ENCODE assay signal across 8 cellular contexts in the genomic region with DNA sequence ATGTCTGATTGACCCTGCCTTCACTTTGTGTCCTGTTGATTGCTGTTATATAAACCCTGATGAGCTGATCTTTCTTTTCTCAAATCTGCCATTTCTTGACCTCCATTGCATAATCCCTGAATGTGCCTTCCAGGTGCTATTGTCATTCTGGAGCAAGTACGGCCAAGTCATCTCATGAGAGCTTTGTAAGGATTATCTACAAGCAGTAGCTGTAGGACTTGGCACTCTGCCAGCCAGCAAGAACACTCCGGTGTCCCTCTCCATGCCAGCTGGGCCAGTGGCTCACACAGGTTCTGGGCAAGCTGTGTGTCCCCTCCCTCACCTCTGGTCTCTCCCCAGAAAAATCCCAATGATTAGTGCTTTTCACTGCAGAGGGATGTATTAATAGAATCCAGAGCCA.
DNase-seq lines count a peak whose midpoint lies in the region; ATAC-seq and TF ChIP-seq lines count a peak whose summit lies in the region.

No MANE protein-coding gene starts in this region.

- no peak overlapping the region for H2AK5ac ChIP-seq in H9 (ENCODE audit: insufficient read length, low read length)

- TF ChIP-seq CTCF in CD4-positive, alpha-beta T cell (IDR thresholded peaks at IDR 0.05): no peak
- TF ChIP-seq CTCF in H9 (conservative IDR thresholded peaks at IDR 0.05) (no peak), GM20000 (IDR thresholded peaks at IDR 0.05; ENCODE audit: extremely low read depth, missing control alignments) (no peak)

- no peak overlapping the region for H3K4me3 Mint-ChIP-seq in CD4-positive, alpha-beta T cell
- H3K4me3 Mint-ChIP-seq in H9: no peak overlapping the region
- no peak overlapping the region for H3K4me3 Mint-ChIP-seq in activated T-helper 17 cell treated with anti-CD3 and anti-CD28 coated beads, Interleukin-2, amount 50 U/mL, for 72 hours

- H3K27me3 ChIP-seq in CD4-positive, alpha-beta T cell (ENCODE audit: control insufficient read depth, insufficient read depth, low read length): no peaks in the 10 kb centered on the region
- H3K27me3 ChIP-seq in H9 (ENCODE audit: insufficient read depth, low read length): no peaks in the 10 kb centered on the region; the same call in 1 of the 2 replicates

- no peak overlapping the region for H2BK12ac ChIP-seq in H9 (ENCODE audit: insufficient read length, low read depth, low read length)

- CTCF ChIA-PET in CD4-positive, alpha-beta T cell (lab: Charles Lee): no interaction called here

- no peak overlapping the region for H3K4me2 ChIP-seq in H9 (ENCODE audit: insufficient read depth, insufficient read length, low read length)

- no peak overlapping the region for H2BK5ac ChIP-seq in H9 (ENCODE audit: insufficient read length, low read length)

- H3K27ac Mint-ChIP-seq in CD4-positive, alpha-beta T cell: peak overlapping the region; percentile 61
- peak overlapping the region in 2 of 3 experiments; percentile 10 to 84; a peak in 2 of 7 replicates for H3K27ac Mint-ChIP-seq in H9
- H3K27ac Mint-ChIP-seq in activated T-helper 17 cell treated with anti-CD3 and anti-CD28 coated beads, Interleukin-2, amount 50 U/mL, for 72 hours: peak overlapping the region; percentile 91

- no peak overlapping the region for H3K18ac ChIP-seq in H9 (ENCODE audit: insufficient read length, low read depth, low read length)

- no peak overlapping the region for H3K9ac ChIP-seq in H9 (ENCODE audit: extremely low read depth, insufficient read length, low read length)

- H3K4me1 ChIP-seq in H9 (ENCODE audit: insufficient read depth, low read length): peaks cover 5% of the 10 kb centered on the region; the same call in 1 of the 2 replicates

- no peak overlapping the region for H4K5ac ChIP-seq in H9 (ENCODE audit: insufficient read length, low read depth, low read length)

- no peak overlapping the region for H3K14ac ChIP-seq in H9 (ENCODE audit: insufficient read depth, low read length)

- no peak for DNase-seq in CD4-positive, alpha-beta T cell
- DNase-seq in H9 (no peak), left lobe of liver (ENCODE audit: low spot score) (no peak), SIG-M5 (lab: John Stamatoyannopoulos, UW) (no peak), GM20000 (ENCODE audit: low spot score) (no peak)
- DNase-seq in activated CD4-positive, CD25-positive, alpha-beta regulatory T cell (lab: John Stamatoyannopoulos, UW): no peak

- no peak overlapping the region for H2BK15ac ChIP-seq in H9 (ENCODE audit: low read depth, low read length)

- H3T11ph ChIP-seq in H9 (ENCODE audit: low read length): no peak overlapping the region

- ATAC-seq in CD4-positive, alpha-beta T cell (ENCODE audit: poor library complexity): no peak
- ATAC-seq in activated T-helper 17 cell treated with anti-CD3 and anti-CD28 coated beads, Interleukin-2, amount 50 U/mL, for 72 hours (replicated peaks): no peak
- ATAC-seq in left lobe of liver (peak; percentile 24), HG03175 (IDR thresholded peaks at IDR 0.05; ENCODE audit: unreplicated experiment) (no peak)

- no peaks in the 10 kb centered on the region for H3K79me2 ChIP-seq in H9 (ENCODE audit: insufficient read depth, low read length)

- H2BK120ac ChIP-seq in H9 (ENCODE audit: low read depth, low read length, poor library complexity, severe bottlenecking): no peak overlapping the region

- H3K9me3 ChIP-seq in CD4-positive, alpha-beta T cell (ENCODE audit: control insufficient read depth, low read length): no peaks in the 10 kb centered on the region
- H3K9me3 ChIP-seq in H9 (ENCODE audit: control insufficient read depth, low read depth, low read length): no peaks in the 10 kb centered on the region

- intact Hi-C loops in CD4-positive, alpha-beta T cell (cut with DNase I, micrococcal nuclease): no loop called here

- H3K27me3 Mint-ChIP-seq in CD4-positive, alpha-beta T cell: no peaks in the 10 kb centered on the region
- H3K27me3 Mint-ChIP-seq in H9 (ENCODE audit: low read depth): peaks cover 11% of the 10 kb centered on the region
- H3K27me3 Mint-ChIP-seq in activated T-helper 17 cell treated with anti-CD3 and anti-CD28 coated beads, Interleukin-2, amount 50 U/mL, for 72 hours: no peaks in the 10 kb centered on the region

- no peak overlapping the region for H4K8ac ChIP-seq in H9 (replicated peaks; ENCODE audit: insufficient read length, low read depth, low read length)

- H3K9me3 Mint-ChIP-seq in CD4-positive, alpha-beta T cell: peaks cover 2% of the 10 kb centered on the region
- peaks cover 0 to 4% of the 10 kb centered on the region in 2 experiments; a peak in 1 of 5 replicates for H3K9me3 Mint-ChIP-seq in H9
- peaks cover 8% of the 10 kb centered on the region for H3K9me3 Mint-ChIP-seq in activated T-helper 17 cell treated with anti-CD3 and anti-CD28 coated beads, Interleukin-2, amount 50 U/mL, for 72 hours

- no peaks in the 10 kb centered on the region for H3K23me2 ChIP-seq in H9 (ENCODE audit: insufficient read length, low read depth, low read length, poor library complexity, severe bottlenecking)

- no peaks in the 10 kb centered on the region for H4K20me1 ChIP-seq in H9 (ENCODE audit: control insufficient read depth, insufficient read depth, insufficient read length)

- H3K4ac ChIP-seq in H9 (ENCODE audit: low read depth, low read length): no peak overlapping the region

- no CpG with 5 or more reads among the region's 2 CpGs for WGBS in H9 (ENCODE audit: extremely low coverage, insufficient read length, low lambda C conversion rate)

- no peak overlapping the region for H2BK20ac ChIP-seq in H9 (ENCODE audit: low read depth, low read length, poor library complexity, severe bottlenecking)

- H3K4me1 Mint-ChIP-seq in CD4-positive, alpha-beta T cell (ENCODE audit: low read depth): peaks cover 64% of the 10 kb centered on the region
- peaks cover 24 to 35% of the 10 kb centered on the region in 2 experiments for H3K4me1 Mint-ChIP-seq in H9
- H3K4me1 Mint-ChIP-seq in activated T-helper 17 cell treated with anti-CD3 and anti-CD28 coated beads, Interleukin-2, amount 50 U/mL, for 72 hours: peaks cover 58% of the 10 kb centered on the region

- no peak overlapping the region for H3K23ac ChIP-seq in H9 (ENCODE audit: insufficient read length, low read depth, low read length)

- no peak overlapping the region for H2AFZ ChIP-seq in H9 (ENCODE audit: low read length)

- POLR2A ChIA-PET in CD4-positive, alpha-beta T cell (lab: Charles Lee): no interaction called here

- H3K27ac ChIP-seq in CD4-positive, alpha-beta T cell (ENCODE audit: low read depth, low read length): no peak overlapping the region
- H3K27ac ChIP-seq in H9 (ENCODE audit: insufficient read length, low read depth, low read length): no peak overlapping the region

- no peaks in the 10 kb centered on the region for H3K36me3 Mint-ChIP-seq in CD4-positive, alpha-beta T cell (ENCODE audit: low read depth)
- H3K36me3 Mint-ChIP-seq in H9 (ENCODE audit: insufficient read depth in 1 of 3, low read depth in 3 of 3): peaks cover 0 to 4% (median 3%) of the 10 kb centered on the region in 3 experiments; a peak in 3 of 7 replicates
- H3K36me3 Mint-ChIP-seq in activated T-helper 17 cell treated with anti-CD3 and anti-CD28 coated beads, Interleukin-2, amount 50 U/mL, for 72 hours (ENCODE audit: low read depth): no peaks in the 10 kb centered on the region

- no peaks in the 10 kb centered on the region for H3K79me1 ChIP-seq in H9 (ENCODE audit: insufficient read depth, low read depth, low read length, poor library complexity, severe bottlenecking)

- H4K91ac ChIP-seq in H9 (ENCODE audit: insufficient read length, low read depth, low read length): no peak overlapping the region

- no peak overlapping the region for H3K56ac ChIP-seq in H9 (ENCODE audit: insufficient read length, low read depth, low read length)
